ENCODE assay signal across 23 cellular contexts in genomic region chr2:33058716-33059451, GRCh38.
DNase-seq lines count a peak whose midpoint lies in the region; ATAC-seq, FAIRE-seq and TF ChIP-seq lines count a peak whose summit lies in the region.
"Had no signal": no experiment of that assay in that cellular context is flagged by ENCODE, and none has a peak within 500 bp of the region (broad histone marks: within the 10 kb centered on the region; RNA-seq: fewer than 3 reads in every experiment).

No MANE protein-coding gene starts in this region.

- H3K4me2 ChIP-seq in Karpas-422 (ENCODE audit: low read depth, low read length, poor library complexity, severe bottlenecking) = peak overlapping the region; percentile 47
- H3K4me2 ChIP-seq in astrocyte (ENCODE audit: low read length) = no peak overlapping the region

- H3K27ac ChIP-seq in Karpas-422 (ENCODE audit: low read length) = no peak overlapping the region
- H3K27ac ChIP-seq in astrocyte (ENCODE audit: low read depth, low read length) = no peak overlapping the region
- H3K27ac ChIP-seq in rectal smooth muscle tissue (ENCODE audit: low read depth, low read length) = peak overlapping the region; percentile 73
- H3K27ac ChIP-seq in SJCRH30 = no peak overlapping the region
- H3K27ac ChIP-seq: adrenal gland, lower lobe of right lung, prostate gland had no signal

- H3K79me2 ChIP-seq in Karpas-422 (ENCODE audit: low read length) (no peaks in the 10 kb centered on the region), astrocyte (ENCODE audit: insufficient read depth, low read length) (no peaks in the 10 kb centered on the region)

- no peak for TF ChIP-seq CTCF in astrocyte (IDR thresholded peaks at IDR 0.05; ENCODE audit: insufficient read depth, low read depth, low read length)

- H2AFZ ChIP-seq in Karpas-422 (ENCODE audit: low read length) = no peak overlapping the region
- H2AFZ ChIP-seq in astrocyte (ENCODE audit: low read depth, low read length) = no peak overlapping the region

- DNase-seq in Caki2 (ENCODE audit: low read depth) = peak; percentile 26
- no peak for DNase-seq in Karpas-422
- no peak for DNase-seq in astrocyte (ENCODE audit: low read depth)
- DNase-seq in SJCRH30 = no peak
- DNase-seq in epidermal melanocyte (ENCODE audit: insufficient read length, low spot score) = no peak
- DNase-seq in effector CD4-positive, alpha-beta T cell = no peak
- DNase-seq: activated CD4-positive, CD25-positive, alpha-beta regulatory T cell; adrenal gland; Calu3; foreskin fibroblast; GF-D8; lower lobe of right lung; naive B cell; NCI-H1694 treated with DMSO at 0.1 percent for 48 hours; SHP77; stimulated activated naive CD8-positive, alpha-beta T cell treated with anti-CD3 and anti-CD28 coated beads, Interleukin-15, amount 100 ng/mL, for 72 hours had no signal

- 0 out of 2 replicates have a peak overlapping the region, but pooled peaks have one; percentile 5 for H3K4me3 ChIP-seq in Karpas-422 (ENCODE audit: low read length)
- H3K4me3 ChIP-seq in astrocyte (ENCODE audit: insufficient read depth, low read depth, low read length) = no peak overlapping the region
- H3K4me3 ChIP-seq in rectal smooth muscle tissue (ENCODE audit: low read length) = no peak overlapping the region
- no peak overlapping the region for H3K4me3 ChIP-seq in SJCRH30
- H3K4me3 ChIP-seq: lower lobe of right lung, prostate gland had no signal

- peaks cover 33% of the 10 kb centered on the region for H3K4me1 Mint-ChIP-seq in astrocyte (ENCODE audit: low read depth, unreplicated experiment)
- H3K4me1 Mint-ChIP-seq: naive B cell; stimulated activated naive CD8-positive, alpha-beta T cell treated with anti-CD3 and anti-CD28 coated beads, Interleukin-15, amount 100 ng/mL, for 72 hours had no signal

- H3K36me3 ChIP-seq in Karpas-422 (ENCODE audit: insufficient read depth, low read length) (no peaks in the 10 kb centered on the region), astrocyte (ENCODE audit: insufficient read depth, low read length) (no peaks in the 10 kb centered on the region), rectal smooth muscle tissue (ENCODE audit: control insufficient read depth, insufficient read depth, low read length) (no peaks in the 10 kb centered on the region), SJCRH30 (no peaks in the 10 kb centered on the region)
- H3K36me3 ChIP-seq: adrenal gland, lower lobe of right lung, prostate gland had no signal

- peak overlapping the region; percentile 54 for H3K27ac Mint-ChIP-seq in astrocyte (ENCODE audit: unreplicated experiment)
- H3K27ac Mint-ChIP-seq: activated T-helper 2 cell treated with anti-CD3 and anti-CD28 coated beads, Interferon-gamma antibody, Interleukin-2, Interleukin-4, amounts not matched to agents 10 μg/mL and 5 μg/mL and 100 μg/mL, durations not matched to agents 14 hours and 24 hours and 36 hours; naive B cell; stimulated activated naive CD8-positive, alpha-beta T cell treated with anti-CD3 and anti-CD28 coated beads, Interleukin-15, amount 100 ng/mL, for 72 hours; T-helper 2 cell treated with Interferon-gamma antibody and Interleukin-4, amounts not matched to agents 5 μg/mL and 100 μg/mL, for 36 hours had no signal

- H3K4me3 Mint-ChIP-seq in astrocyte (ENCODE audit: unreplicated experiment) = no peak overlapping the region
- H3K4me3 Mint-ChIP-seq: naive B cell; stimulated activated naive CD8-positive, alpha-beta T cell treated with anti-CD3 and anti-CD28 coated beads, Interleukin-15, amount 100 ng/mL, for 72 hours; T-helper 2 cell treated with Interferon-gamma antibody and Interleukin-4, amounts not matched to agents 5 μg/mL and 100 μg/mL, for 36 hours had no signal

- no peaks in the 10 kb centered on the region for H3K27me3 Mint-ChIP-seq in astrocyte (ENCODE audit: low read depth, unreplicated experiment)

- H3K9me3 ChIP-seq in Karpas-422 (ENCODE audit: low read length) (no peaks in the 10 kb centered on the region), astrocyte (ENCODE audit: insufficient read depth, low read depth, low read length) (no peaks in the 10 kb centered on the region), SJCRH30 (replicated peaks) (no peaks in the 10 kb centered on the region)
- H3K9me3 ChIP-seq: adrenal gland, lower lobe of right lung, prostate gland had no signal

- H3K9me3 Mint-ChIP-seq in astrocyte (ENCODE audit: unreplicated experiment) = peaks cover 6% of the 10 kb centered on the region
- H3K9me3 Mint-ChIP-seq: activated T-helper 2 cell treated with anti-CD3 and anti-CD28 coated beads, Interferon-gamma antibody, Interleukin-2, Interleukin-4, amounts not matched to agents 10 μg/mL and 5 μg/mL and 100 μg/mL, durations not matched to agents 14 hours and 24 hours and 36 hours; stimulated activated naive CD8-positive, alpha-beta T cell treated with anti-CD3 and anti-CD28 coated beads, Interleukin-15, amount 100 ng/mL, for 72 hours; T-helper 2 cell treated with Interferon-gamma antibody and Interleukin-4, amounts not matched to agents 5 μg/mL and 100 μg/mL, for 36 hours had no signal

- ATAC-seq in GM21825 (IDR thresholded peaks at IDR 0.05; ENCODE audit: unreplicated experiment) = no peak
- ATAC-seq: lower lobe of right lung; stimulated activated naive CD8-positive, alpha-beta T cell treated with anti-CD3 and anti-CD28 coated beads, Interleukin-15, amount 100 ng/mL, for 72 hours had no signal

- H3K9ac ChIP-seq in Karpas-422 (ENCODE audit: low read length) = no peak overlapping the region
- H3K9ac ChIP-seq in astrocyte (ENCODE audit: low read length) = no peak overlapping the region
- H3K9ac ChIP-seq in rectal smooth muscle tissue (ENCODE audit: low read length) = no peak overlapping the region

- H3K36me3 Mint-ChIP-seq in astrocyte (ENCODE audit: low read depth, unreplicated experiment) = peaks cover 2% of the 10 kb centered on the region
- H3K36me3 Mint-ChIP-seq: naive B cell had no signal

- H3K9me2 ChIP-seq in Karpas-422 (replicated peaks; ENCODE audit: insufficient read depth, low read length) = no peaks in the 10 kb centered on the region

- H4K20me1 ChIP-seq in Karpas-422 (ENCODE audit: insufficient read depth, low read depth, low read length) (peaks cover 3% of the 10 kb centered on the region; the same call in 1 of the 2 replicates), astrocyte (ENCODE audit: insufficient read depth, low read length) (no peaks in the 10 kb centered on the region)

- in situ Hi-C loops in Caki2 (cut with HindIII; ENCODE audit: low pct_unique_long_range_greater_than_20kb, low sequenced_read_pairs) = no loop called here

- peaks cover 33% of the 10 kb centered on the region for H3K4me1 ChIP-seq in Karpas-422 (ENCODE audit: low read length)
- no peaks in the 10 kb centered on the region for H3K4me1 ChIP-seq in astrocyte (ENCODE audit: insufficient read depth, low read length)
- peaks cover 17% of the 10 kb centered on the region for H3K4me1 ChIP-seq in rectal smooth muscle tissue (ENCODE audit: control insufficient read depth, insufficient read depth, low read length)
- no peaks in the 10 kb centered on the region for H3K4me1 ChIP-seq in SJCRH30
- H3K4me1 ChIP-seq: lower lobe of right lung, prostate gland had no signal

- H3K27me3 ChIP-seq in Karpas-422 (ENCODE audit: low read length) (no peaks in the 10 kb centered on the region), astrocyte (ENCODE audit: insufficient read depth, low read length) (no peaks in the 10 kb centered on the region), rectal smooth muscle tissue (ENCODE audit: control insufficient read depth, insufficient read depth, low read length) (no peaks in the 10 kb centered on the region), SJCRH30 (no peaks in the 10 kb centered on the region)
- H3K27me3 ChIP-seq: adrenal gland had no signal

- FAIRE-seq in astrocyte (lab: Jason Lieb, UNC) = no peak
- FAIRE-seq: GM12892, H1 had no signal
